9 cellular contexts compared by ENCODE assay signal in the genomic region with DNA sequence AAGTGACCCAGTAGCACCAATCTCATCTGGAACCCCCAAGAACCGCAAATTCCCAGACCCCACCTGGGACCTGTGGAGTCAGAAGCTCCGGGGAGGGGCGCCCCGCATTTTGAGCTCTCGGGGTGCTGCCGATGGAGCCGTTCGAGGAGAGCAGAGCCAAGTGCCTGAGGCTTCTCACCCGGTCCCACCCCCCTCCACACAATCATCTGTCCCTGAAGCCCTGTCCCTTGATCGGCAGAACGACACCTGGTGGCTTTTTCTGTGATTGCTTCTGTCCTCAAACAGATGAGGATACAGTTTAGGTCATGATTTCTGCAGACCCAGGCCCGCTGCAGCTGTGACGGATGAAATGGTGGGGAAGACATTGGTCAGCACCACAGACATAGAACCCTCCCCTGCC.
DNase-seq lines count a peak whose midpoint lies in the region; ATAC-seq, FAIRE-seq and TF ChIP-seq lines count a peak whose summit lies in the region.
"Had no signal": no experiment of that assay in that cellular context is flagged by ENCODE, and none has a peak within 500 bp of the region (broad histone marks: within the 10 kb centered on the region; RNA-seq: fewer than 3 reads in every experiment).

No MANE protein-coding gene starts in this region.

- WGBS in HepG2 (ENCODE audit: low lambda C conversion rate), result 3% methylated on average over 5 of the region's 13 CpGs

- H2AFZ ChIP-seq in HepG2 (ENCODE audit: low read length), result no peak overlapping the region

- no peaks in the 10 kb centered on the region for H3K36me3 Mint-ChIP-seq in activated naive CD4-positive, alpha-beta T cell treated with anti-CD3 and anti-CD28 coated beads, Interleukin-2, amount 10 ng/mL, durations not matched to agents 7 days and 5 days

- no peak overlapping the region for H3K4me3 ChIP-seq in HepG2 (replicated peaks in 1 of 3; ENCODE audit: insufficient read depth in 1 of 3, low read depth in 2 of 3, low read length in 3 of 3)

- intact Hi-C loops in Right ventricle myocardium inferior (cut with DNase I), result loop anchor here (2.0 kb wide), 1 partner anchor 64 kb away; no protein-coding TSS in a partner anchor
- intact Hi-C loops in cardiac septum (cut with DNase I), result no loop called here
- intact Hi-C loops in HepG2 (cut with micrococcal nuclease; ENCODE audit: unreplicated experiment), result loop anchor here (2.0 kb wide), 1 partner anchor 64 kb away; no protein-coding TSS in a partner anchor

- no peak for TF ChIP-seq EP300 in HepG2 (IDR thresholded peaks at IDR 0.05; ENCODE audit: low read depth in 2 of 2, low read length in 2 of 2)
- no peak for TF ChIP-seq EP300 in HepG2 (CRISPR knock-in tag; IDR thresholded peaks at IDR 0.05; ENCODE audit: borderline replicate concordance)

- ATAC-seq in Right ventricle myocardium inferior (no peak), HepG2 (peak; percentile 80), GM18907 (IDR thresholded peaks at IDR 0.05; ENCODE audit: unreplicated experiment) (no peak)

- H3K9me3 Mint-ChIP-seq in activated naive CD4-positive, alpha-beta T cell treated with anti-CD3 and anti-CD28 coated beads, Interleukin-2, amount 10 ng/mL, durations not matched to agents 7 days and 5 days, result no peaks in the 10 kb centered on the region

- no peak overlapping the region for H3K9ac ChIP-seq in HepG2 (ENCODE audit: insufficient read depth, low read depth, low read length)

- no peak overlapping the region for H3K27ac ChIP-seq in HepG2 (ENCODE audit: extremely low read length, insufficient read depth, low read length)

- no peak overlapping the region for H3K4me2 ChIP-seq in HepG2 (ENCODE audit: low read depth, low read length)

- POLR2A ChIA-PET in HepG2 (lab: Yijun Ruan, JAX), result no interaction called here

- BruUV-seq in HepG2 (replicated peaks; lab: Mats Ljungman, UMichigan), result no TSS peak

- no peaks in the 10 kb centered on the region for H3K9me3 ChIP-seq in HepG2 (ENCODE audit: low read length)

- H3K27me3 Mint-ChIP-seq in activated naive CD4-positive, alpha-beta T cell treated with anti-CD3 and anti-CD28 coated beads, Interleukin-2, amount 10 ng/mL, durations not matched to agents 7 days and 5 days, result peaks cover 44% of the 10 kb centered on the region

- H3K36me3 ChIP-seq in HepG2 (replicated peaks in 1 of 2; ENCODE audit: control insufficient read depth in 1 of 2, insufficient read depth in 2 of 2, low read length in 2 of 2), result no peaks in the 10 kb centered on the region

- peaks cover 8 to 45% of the 10 kb centered on the region in 2 experiments for H3K27me3 ChIP-seq in HepG2 (ENCODE audit: control insufficient read depth in 1 of 2, insufficient read depth in 2 of 2, low read length in 2 of 2)

- FAIRE-seq in HepG2 (lab: Jason Lieb, UNC), result peak; percentile 73
- FAIRE-seq: colon had no signal

- peak; percentile 76 for TF ChIP-seq CTCF in HepG2 (CRISPR knock-in tag; IDR thresholded peaks at IDR 0.05)

- H3K4me1 ChIP-seq in HepG2 (ENCODE audit: insufficient read depth, low read length), result no peaks in the 10 kb centered on the region

- DNase-seq in Right ventricle myocardium inferior (ENCODE audit: missing footprints) (peak; percentile 55), cardiac septum (ENCODE audit: low spot score) (no peak), NCI-H82 (lab: John Stamatoyannopoulos, UW) (peak; percentile 76), HepG2 (ENCODE audit: low spot score) (peak; percentile 35), GF-D8 (lab: John Stamatoyannopoulos, UW) (no peak), DMS114 treated with DMSO at 0.1 percent for 48 hours (lab: John Stamatoyannopoulos, UW; ENCODE audit: unreplicated experiment) (no peak)
- DNase-seq in activated naive CD4-positive, alpha-beta T cell treated with anti-CD3 and anti-CD28 coated beads, Interleukin-2, amount 10 ng/mL, durations not matched to agents 7 days and 5 days, result peak; percentile 58

- TF ChIP-seq POLR2A in HepG2 (IDR thresholded peaks at IDR 0.05; ENCODE audit: insufficient read depth in 1 of 2, low read depth in 2 of 2, low read length in 2 of 2), result no peak

- H3K79me2 ChIP-seq in HepG2 (ENCODE audit: insufficient read depth, low read length), result no peaks in the 10 kb centered on the region

- no peak overlapping the region for H3K27ac Mint-ChIP-seq in activated naive CD4-positive, alpha-beta T cell treated with anti-CD3 and anti-CD28 coated beads, Interleukin-2, amount 10 ng/mL, durations not matched to agents 7 days and 5 days

- H4K20me1 ChIP-seq in HepG2 (ENCODE audit: insufficient read depth, low read length), result no peaks in the 10 kb centered on the region

- H3K4me1 Mint-ChIP-seq in activated naive CD4-positive, alpha-beta T cell treated with anti-CD3 and anti-CD28 coated beads, Interleukin-2, amount 10 ng/mL, durations not matched to agents 7 days and 5 days, result peaks cover 5% of the 10 kb centered on the region

- CTCF ChIA-PET in activated naive CD4-positive, alpha-beta T cell treated with anti-CD3 and anti-CD28 coated beads, Interleukin-2, amount 10 ng/mL, durations not matched to agents 7 days and 5 days (lab: Charles Lee), result interaction anchor here (0.9 to 2.1 kb wide), 3 partner anchors 64 to 79 kb away, joined by 3 to 23 read pairs (median 5); no protein-coding TSS in a partner anchor
- CTCF ChIA-PET in HepG2 (lab: Yijun Ruan, JAX; ENCODE audit: low intra/inter-chr PET ratio, low total read pairs), result interaction anchor here (2.1 kb wide), 1 partner anchor 65 kb away, joined by 31 read pairs; no protein-coding TSS in a partner anchor

- in situ Hi-C loops in HepG2 (cut with HindIII; ENCODE audit: extremely low pct_ligation_motif_present, low pct_unique_long_range_greater_than_20kb), result no loop called here

- no peak for TF ChIP-seq RAD21 in HepG2 (CRISPR knock-in tag; IDR thresholded peaks at IDR 0.05)

- no peak overlapping the region for H3K4me3 Mint-ChIP-seq in activated naive CD4-positive, alpha-beta T cell treated with anti-CD3 and anti-CD28 coated beads, Interleukin-2, amount 10 ng/mL, durations not matched to agents 7 days and 5 days

TF ChIP-seq in HepG2, 621 proteins besides CTCF, POLR2A, EP300 and RAD21 (continues in another document):
- TF ChIP-seq ZNF550 (CRISPR knock-in tag; IDR thresholded peaks at IDR 0.05; ENCODE audit: borderline replicate concordance) (no peak), NR2C2 (CRISPR knock-in tag; IDR thresholded peaks at IDR 0.05; ENCODE audit: borderline replicate concordance) (no peak), ZNF30 (CRISPR knock-in tag; IDR thresholded peaks at IDR 0.05) (no peak), STAT5B (CRISPR knock-in tag; IDR thresholded peaks at IDR 0.05) (no peak), ZMAT5 (CRISPR knock-in tag; IDR thresholded peaks at IDR 0.05; ENCODE audit: borderline replicate concordance, low read depth) (no peak), LCORL (IDR thresholded peaks at IDR 0.05) (no peak), LCORL (CRISPR knock-in tag; IDR thresholded peaks at IDR 0.05) (no peak), KIAA2018 (CRISPR knock-in tag; IDR thresholded peaks at IDR 0.05; ENCODE audit: borderline replicate concordance) (no peak)

Comparison
In these comparisons a context has a peak if more than half of its experiments do, and no peak if none do; other contexts are left out.
1. DNase-seq: peak in Right ventricle myocardium inferior (single experiment), NCI-H82 (single experiment), activated naive CD4-positive, alpha-beta T cell treated with anti-CD3 and anti-CD28 coated beads, Interleukin-2, amount 10 ng/mL, durations not matched to agents 7 days and 5 days (single experiment) and HepG2 (single experiment); none in cardiac septum (single experiment), GF-D8 (single experiment) and DMS114 treated with DMSO at 0.1 percent for 48 hours (single experiment).